8 cellular contexts compared by ENCODE assay signal in genomic region chr6:26155066-26155925, GRCh38.
DNase-seq lines count a peak whose midpoint lies in the region; ATAC-seq, FAIRE-seq and TF ChIP-seq lines count a peak whose summit lies in the region.

No MANE protein-coding gene starts in this region.

- no peaks in the 10 kb centered on the region for H4K20me1 ChIP-seq in endothelial cell of umbilical vein (replicated peaks; ENCODE audit: control insufficient read depth, extremely low read depth, insufficient read depth, low read length)

- H3K9me3 ChIP-seq in CD4-positive, CD25-positive, alpha-beta regulatory T cell (ENCODE audit: control insufficient read depth in 2 of 2, low read length in 2 of 2): no peaks in the 10 kb centered on the region
- H3K9me3 ChIP-seq in endothelial cell of umbilical vein (replicated peaks; ENCODE audit: control insufficient read depth, insufficient read depth, low read length) (no peaks in the 10 kb centered on the region), muscle layer of colon (ENCODE audit: low read length) (no peaks in the 10 kb centered on the region), aorta (ENCODE audit: control insufficient read depth, low read length) (no peaks in the 10 kb centered on the region)

- CTCF ChIA-PET in RWPE1 (lab: Yijun Ruan, JAX): interaction anchor here (0.6 kb wide), 1 partner anchor 8 kb away, joined by 3 read pairs; no protein-coding TSS in a partner anchor
- CTCF ChIA-PET in endothelial cell of umbilical vein (lab: Charles Lee): interaction anchor here (1.0 to 1.8 kb wide), 3 partner anchors 11 to 31 kb away, joined by 3 to 10 read pairs (median 7); a partner anchor contains a TSS

- POLR2A ChIA-PET in RWPE1 (lab: Yijun Ruan, JAX; ENCODE audit: low non-redundant PET) (interaction anchor here (5.5 kb wide), 1 partner anchor 30 kb away, joined by 94 read pairs; a partner anchor contains a TSS), endothelial cell of umbilical vein (lab: Charles Lee) (interaction anchor here (1.5 to 6.3 kb wide), 6 partner anchors 28 to 95 kb away, joined by 3 to 265 read pairs (median 32); a partner anchor contains a TSS)

- H3K4me1 Mint-ChIP-seq in CD4-positive, CD25-positive, alpha-beta regulatory T cell: peaks cover 0 to 40% (median 23%) of the 10 kb centered on the region in 4 donors

- FAIRE-seq in endothelial cell of umbilical vein (lab: Jason Lieb, UNC): no peak

- peaks cover 0 to 2% (median 0%) of the 10 kb centered on the region in 7 donors for H3K9me3 Mint-ChIP-seq in CD4-positive, CD25-positive, alpha-beta regulatory T cell

- peak overlapping the region; percentile 97 to 99 (median 98) for H3K27ac Mint-ChIP-seq in CD4-positive, CD25-positive, alpha-beta regulatory T cell

- H3K9ac ChIP-seq in endothelial cell of umbilical vein (replicated peaks; ENCODE audit: extremely low read depth, insufficient read depth, low read length) (peak overlapping the region; percentile 80), muscle layer of colon (ENCODE audit: low read length) (peak overlapping the region; percentile 61)

- peak overlapping the region; percentile 93 for H3K4me3 ChIP-seq in CD4-positive, CD25-positive, alpha-beta regulatory T cell (ENCODE audit: low read depth, low read length)
- peak overlapping the region; percentile 13 to 81 (median 42) for H3K4me3 ChIP-seq in endothelial cell of umbilical vein (replicated peaks in 1 of 3; ENCODE audit: insufficient read depth in 1 of 3, low read depth in 1 of 3, low read length in 3 of 3)
- H3K4me3 ChIP-seq in muscle layer of colon (ENCODE audit: low read depth in 1 of 2, low read length in 2 of 2): peak overlapping the region; percentile 38 to 84
- peak overlapping the region; percentile 37 to 96 for H3K4me3 ChIP-seq in aorta (ENCODE audit: low read length in 2 of 2)

- H3K36me3 ChIP-seq in CD4-positive, CD25-positive, alpha-beta regulatory T cell (ENCODE audit: control insufficient read depth, insufficient read depth, low read length): no peaks in the 10 kb centered on the region
- H3K36me3 ChIP-seq in endothelial cell of umbilical vein (ENCODE audit: control insufficient read depth in 2 of 2, extremely low read depth in 1 of 2, insufficient read depth in 2 of 2, low read length in 2 of 2) (no peaks in the 10 kb centered on the region), muscle layer of colon (ENCODE audit: insufficient read depth, low read length) (no peaks in the 10 kb centered on the region), aorta (ENCODE audit: control insufficient read depth in 1 of 2, insufficient read depth in 2 of 2, low read length in 1 of 2) (no peaks in the 10 kb centered on the region)

- H3K79me2 ChIP-seq in endothelial cell of umbilical vein (ENCODE audit: control insufficient read depth, insufficient read depth, low read length): no peaks in the 10 kb centered on the region

- no peaks in the 10 kb centered on the region for H3K9me1 ChIP-seq in endothelial cell of umbilical vein (replicated peaks; ENCODE audit: control insufficient read depth, extremely low read depth, insufficient read depth, low read length)

- DNase-seq in CD4-positive, CD25-positive, alpha-beta regulatory T cell: peak in 1 of 3 donors; percentile 66
- peak; percentile 78 for DNase-seq in HT-29 (ENCODE audit: low spot score)
- no peak for DNase-seq in RWPE1 (ENCODE audit: low spot score)
- peak; percentile 65 for DNase-seq in endothelial cell of umbilical vein (ENCODE audit: low read depth, low spot score)
- DNase-seq in aorta: no peak
- DNase-seq in UCSD-AML1 (lab: John Stamatoyannopoulos, UW; ENCODE audit: unreplicated experiment): no peak

- no peaks in the 10 kb centered on the region for H3K27me3 ChIP-seq in CD4-positive, CD25-positive, alpha-beta regulatory T cell (ENCODE audit: control insufficient read depth, insufficient read depth, low read length)
- H3K27me3 ChIP-seq in endothelial cell of umbilical vein (ENCODE audit: control insufficient read depth in 2 of 2, insufficient read depth in 2 of 2, low read length in 2 of 2) (peaks cover 0 to 3% of the 10 kb centered on the region in 2 experiments), muscle layer of colon (ENCODE audit: control insufficient read depth in 1 of 2, insufficient read depth in 2 of 2, low read length in 2 of 2) (no peaks in the 10 kb centered on the region), aorta (ENCODE audit: control insufficient read depth in 1 of 2, insufficient read depth in 2 of 2, low read length in 1 of 2) (peaks cover 0 to 4% of the 10 kb centered on the region in 2 donors)

- 18 to 20% methylated on average over 9 of the region's 9 CpGs for WGBS in aorta, 2 donors

- H2AFZ ChIP-seq in endothelial cell of umbilical vein (ENCODE audit: low read depth, low read length): peak overlapping the region; percentile 71

- H3K36me3 Mint-ChIP-seq in CD4-positive, CD25-positive, alpha-beta regulatory T cell: peaks cover 7% of the 10 kb centered on the region

- H3K27me3 Mint-ChIP-seq in CD4-positive, CD25-positive, alpha-beta regulatory T cell: peaks cover 19% of the 10 kb centered on the region

- TF ChIP-seq CTCF in RWPE1 (conservative IDR thresholded peaks at IDR 0.05; ENCODE audit: low read depth): no peak
- no peak for TF ChIP-seq CTCF in endothelial cell of umbilical vein (IDR thresholded peaks at IDR 0.05; ENCODE audit: extremely low read depth in 1 of 2, insufficient read depth in 1 of 2, low read depth in 1 of 2, low read length in 2 of 2)

- H3K27ac ChIP-seq in CD4-positive, CD25-positive, alpha-beta regulatory T cell (ENCODE audit: insufficient read depth, low read length, poor library complexity, severe bottlenecking): peak overlapping the region; percentile 92
- peak overlapping the region; percentile 98 for H3K27ac ChIP-seq in RWPE1
- peak overlapping the region; percentile 62 for H3K27ac ChIP-seq in endothelial cell of umbilical vein (ENCODE audit: insufficient read depth, low read depth, low read length)
- H3K27ac ChIP-seq in muscle layer of colon (ENCODE audit: low read depth, low read length): peak overlapping the region; percentile 98
- peak overlapping the region; percentile 57 to 73 for H3K27ac ChIP-seq in aorta (ENCODE audit: low read depth in 1 of 2, low read length in 2 of 2)

- dilution Hi-C loops in endothelial cell of umbilical vein (cut with MboI; ENCODE audit: extremely low pct_ligation_motif_present, low sequenced_read_pairs): no loop called here

- peaks cover 34% of the 10 kb centered on the region for H3K4me1 ChIP-seq in CD4-positive, CD25-positive, alpha-beta regulatory T cell (ENCODE audit: control insufficient read depth, insufficient read depth, low read length, poor library complexity, severe bottlenecking)
- H3K4me1 ChIP-seq in endothelial cell of umbilical vein (ENCODE audit: control insufficient read depth, extremely low read depth, insufficient read depth, low read length): peaks cover 8% of the 10 kb centered on the region
- peaks cover 18% of the 10 kb centered on the region for H3K4me1 ChIP-seq in muscle layer of colon (ENCODE audit: insufficient read depth, low read length)
- peaks cover 0 to 4% of the 10 kb centered on the region in 2 donors for H3K4me1 ChIP-seq in aorta (ENCODE audit: control insufficient read depth in 1 of 2, insufficient read depth in 2 of 2, low read length in 2 of 2)

- no TSS peak for BruUV-seq in endothelial cell of umbilical vein (replicated peaks; lab: Mats Ljungman, UMichigan)

- no peak for TF ChIP-seq POLR2A in endothelial cell of umbilical vein (IDR thresholded peaks at IDR 0.05; ENCODE audit: low read depth, low read length)

- intact Hi-C loops in endothelial cell of umbilical vein (cut with micrococcal nuclease) (loop anchor here (5.0 kb wide), 1 partner anchor 117 kb away; a partner anchor contains a TSS), aorta (cut with DNase I) (loop anchor here (1.0 to 5.0 kb wide), 4 partner anchors 28 to 992 kb away; a partner anchor contains a TSS)

- peak overlapping the region; percentile 84 for H3K4me2 ChIP-seq in endothelial cell of umbilical vein (ENCODE audit: insufficient read depth, low read length)

- ATAC-seq in CD4-positive, CD25-positive, alpha-beta regulatory T cell (ENCODE audit: low read depth in 2 of 2): no peak
- ATAC-seq in aorta (ENCODE audit: low FRiP score): no peak
- no peak for ATAC-seq in GM18873 (IDR thresholded peaks at IDR 0.05; ENCODE audit: low FRiP score, unreplicated experiment)

- H3K4me3 Mint-ChIP-seq in CD4-positive, CD25-positive, alpha-beta regulatory T cell: peak overlapping the region; percentile 95 to 98 (median 96)

TF ChIP-seq in endothelial cell of umbilical vein, 7 proteins besides CTCF, POLR2A, EP300 and RAD21:
- TF ChIP-seq JUN (IDR thresholded peaks at IDR 0.05; ENCODE audit: borderline replicate concordance, insufficient read depth, insufficient read length, low read depth) (no peak), MYC (IDR thresholded peaks at IDR 0.05; ENCODE audit: low read depth, low read length) (no peak), FOS (IDR thresholded peaks at IDR 0.05; ENCODE audit: borderline replicate concordance, insufficient read depth, low read length) (no peak)
- TF ChIP-seq, protein P1, sequence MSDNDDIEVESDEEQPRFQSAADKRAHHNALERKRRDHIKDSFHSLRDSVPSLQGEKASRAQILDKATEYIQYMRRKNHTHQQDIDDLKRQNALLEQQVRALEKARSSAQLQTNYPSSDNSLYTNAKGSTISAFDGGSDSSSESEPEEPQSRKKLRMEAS (IDR thresholded peaks at IDR 0.05; ENCODE audit: insufficient read depth, insufficient read length): no peak

Comparison
In these comparisons a context has a peak if more than half of its experiments do, and no peak if none do; other contexts are left out.
1. DNase-seq: peak in HT-29 (single experiment) and endothelial cell of umbilical vein (single experiment); none in RWPE1 (single experiment), aorta (0 of 2) and UCSD-AML1 (single experiment).
2. H3K4me3 ChIP-seq: peak in every context shown above with its lines; median percentile 93 in CD4-positive, CD25-positive, alpha-beta regulatory T cell; 66 in aorta; 61 in muscle layer of colon; 42 in endothelial cell of umbilical vein.
3. Peak in every context shown above with its lines, with median percentiles within 50 percentile points of each other: H3K27ac ChIP-seq.